ENCODE assay signal across 19 cellular contexts in the genomic region with DNA sequence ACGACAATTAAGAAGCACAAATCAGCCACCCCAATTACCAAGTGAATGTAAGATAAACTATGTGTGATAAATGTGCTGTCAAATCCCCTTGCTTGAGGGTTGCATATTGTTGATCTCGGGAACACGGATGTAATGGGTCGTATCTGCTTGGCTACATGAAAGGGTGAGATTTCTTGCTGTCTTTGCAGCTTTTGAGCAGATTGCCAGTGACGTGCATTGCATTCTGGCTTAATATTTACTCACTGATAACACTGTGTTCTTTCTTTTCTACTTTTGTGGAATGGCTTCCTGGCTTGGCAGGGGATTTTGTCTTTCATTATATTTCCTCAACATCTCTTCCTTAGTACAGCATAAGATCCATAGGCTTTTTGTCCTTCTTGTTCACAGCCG. TPM values are rescaled to one million over a fixed set of nuclear protein-coding genes. Genes with fewer than 3 reads are reported as not detected.
DNase-seq lines count a peak whose midpoint lies in the region; ATAC-seq, FAIRE-seq and TF ChIP-seq lines count a peak whose summit lies in the region.
"Had no signal": no experiment of that assay in that cellular context is flagged by ENCODE, and none has a peak within 500 bp of the region (broad histone marks: within the 10 kb centered on the region; RNA-seq: fewer than 3 reads in every experiment).

No MANE protein-coding gene starts in this region.

- DNase-seq in HTR-8/SVneo (ENCODE audit: insufficient read length, low spot score) (no peak), astrocyte (ENCODE audit: low read depth) (no peak), iris pigment epithelial cell (ENCODE audit: low read depth) (peak; percentile 9), progenitor cell of endocrine pancreas (ENCODE audit: low spot score, unreplicated experiment) (no peak), SW480 (ENCODE audit: low spot score) (no peak), heart right ventricle (no peak), NCI-H2029 (lab: John Stamatoyannopoulos, UW) (no peak)
- DNase-seq: activated CD4-positive, alpha-beta T cell treated with anti-CD3 and anti-CD28 coated beads, Interleukin-2, amount 50 U/mL, for 4 hours; activated naive CD4-positive, alpha-beta T cell treated with anti-CD3 and anti-CD28 coated beads for 36 hours; AML-193; colonic mucosa; immature natural killer cell; NCI-H2171; NCI-H748 treated with DMSO at 0.1 percent for 48 hours had no signal

- H3K9me3 ChIP-seq in astrocyte (ENCODE audit: insufficient read depth, low read depth, low read length) (no peaks in the 10 kb centered on the region), heart right ventricle (no peaks in the 10 kb centered on the region)
- H3K9me3 ChIP-seq: colonic mucosa, thoracic aorta had no signal

- H3K4me1 Mint-ChIP-seq in astrocyte (ENCODE audit: low read depth, unreplicated experiment): no peaks in the 10 kb centered on the region
- peaks cover 14% of the 10 kb centered on the region for H3K4me1 Mint-ChIP-seq in progenitor cell of endocrine pancreas (ENCODE audit: low read depth)
- H3K4me1 Mint-ChIP-seq in activated T-helper 17 cell treated with anti-CD3 and anti-CD28 coated beads, Interleukin-2, amount 50 U/mL, for 72 hours: no peaks in the 10 kb centered on the region
- H3K4me1 Mint-ChIP-seq: immature natural killer cell had no signal

- no peaks in the 10 kb centered on the region for H3K79me2 ChIP-seq in astrocyte (ENCODE audit: insufficient read depth, low read length)

- H3K4me1 ChIP-seq in astrocyte (ENCODE audit: insufficient read depth, low read length) (peaks cover 4% of the 10 kb centered on the region), heart right ventricle (peaks cover 0 to 15% (median 6%) of the 10 kb centered on the region in 9 donors)
- H3K4me1 ChIP-seq: colonic mucosa had no signal

- H2AFZ ChIP-seq in astrocyte (ENCODE audit: low read depth, low read length): peak overlapping the region; percentile 19

- no peak overlapping the region for H3K9ac ChIP-seq in astrocyte (ENCODE audit: low read length)

- H3K27ac Mint-ChIP-seq in astrocyte (ENCODE audit: unreplicated experiment): no peak overlapping the region
- H3K27ac Mint-ChIP-seq in progenitor cell of endocrine pancreas: peak overlapping the region; percentile 34
- no peak overlapping the region for H3K27ac Mint-ChIP-seq in activated T-helper 17 cell treated with anti-CD3 and anti-CD28 coated beads, Interleukin-2, amount 50 U/mL, for 72 hours
- H3K27ac Mint-ChIP-seq: activated naive CD4-positive, alpha-beta T cell treated with anti-CD3 and anti-CD28 coated beads for 36 hours; immature natural killer cell had no signal

- H3K36me3 Mint-ChIP-seq in astrocyte (ENCODE audit: low read depth, unreplicated experiment): no peaks in the 10 kb centered on the region
- H3K36me3 Mint-ChIP-seq in progenitor cell of endocrine pancreas (ENCODE audit: insufficient read depth): no peaks in the 10 kb centered on the region
- H3K36me3 Mint-ChIP-seq in activated T-helper 17 cell treated with anti-CD3 and anti-CD28 coated beads, Interleukin-2, amount 50 U/mL, for 72 hours (ENCODE audit: low read depth): no peaks in the 10 kb centered on the region
- H3K36me3 Mint-ChIP-seq: immature natural killer cell had no signal

- WGBS in heart right ventricle, 2 donors: 17 to 18% methylated on average over 6 of the region's 6 CpGs

- H4K20me1 ChIP-seq in astrocyte (ENCODE audit: insufficient read depth, low read length): no peaks in the 10 kb centered on the region

- peak overlapping the region; percentile 46 for H3K4me2 ChIP-seq in astrocyte (ENCODE audit: low read length)

- H3K27me3 ChIP-seq in astrocyte (ENCODE audit: insufficient read depth, low read length) (peaks cover 7% of the 10 kb centered on the region), heart right ventricle (peaks cover 0 to 48% (median 40%) of the 10 kb centered on the region in 7 donors)

- intact Hi-C loops in heart right ventricle (cut with DNase I): loop anchor here in 2 of 10 donors (10.0 kb wide), 2 partner anchors 154 to 1664 kb away; no protein-coding TSS in a partner anchor

- TF ChIP-seq CTCF in astrocyte (IDR thresholded peaks at IDR 0.05; ENCODE audit: insufficient read depth, low read depth, low read length) (no peak), progenitor cell of endocrine pancreas (IDR thresholded peaks at IDR 0.05; ENCODE audit: unreplicated experiment) (no peak), heart right ventricle (IDR thresholded peaks at IDR 0.05) (no peak)

- H3K36me3 ChIP-seq in astrocyte (ENCODE audit: insufficient read depth, low read length): no peaks in the 10 kb centered on the region
- no peaks in the 10 kb centered on the region for H3K36me3 ChIP-seq in heart right ventricle
- H3K36me3 ChIP-seq: colonic mucosa, thoracic aorta had no signal

- H3K27me3 Mint-ChIP-seq in astrocyte (ENCODE audit: low read depth, unreplicated experiment) (peaks cover 52% of the 10 kb centered on the region), progenitor cell of endocrine pancreas (peaks cover 37% of the 10 kb centered on the region)
- H3K27me3 Mint-ChIP-seq in activated T-helper 17 cell treated with anti-CD3 and anti-CD28 coated beads, Interleukin-2, amount 50 U/mL, for 72 hours: peaks cover 26% of the 10 kb centered on the region

- peak; percentile 86 for FAIRE-seq in HTR-8/SVneo (lab: Jason Lieb, UNC)
- no peak for FAIRE-seq in astrocyte (lab: Jason Lieb, UNC)
- FAIRE-seq: G401.6, TTC549 had no signal

- H3K4me3 Mint-ChIP-seq in astrocyte (ENCODE audit: unreplicated experiment): no peak overlapping the region
- peak overlapping the region; percentile 1 for H3K4me3 Mint-ChIP-seq in progenitor cell of endocrine pancreas (ENCODE audit: low read depth)
- no peak overlapping the region for H3K4me3 Mint-ChIP-seq in activated T-helper 17 cell treated with anti-CD3 and anti-CD28 coated beads, Interleukin-2, amount 50 U/mL, for 72 hours
- H3K4me3 Mint-ChIP-seq: activated naive CD4-positive, alpha-beta T cell treated with anti-CD3 and anti-CD28 coated beads for 36 hours; immature natural killer cell had no signal

- H3K4me3 ChIP-seq in astrocyte (ENCODE audit: insufficient read depth, low read depth, low read length) (no peak overlapping the region), heart right ventricle (no peak overlapping the region)
- H3K4me3 ChIP-seq: colonic mucosa, thoracic aorta had no signal

- H3K9me3 Mint-ChIP-seq in astrocyte (ENCODE audit: unreplicated experiment): peaks cover 6% of the 10 kb centered on the region
- no peaks in the 10 kb centered on the region for H3K9me3 Mint-ChIP-seq in progenitor cell of endocrine pancreas (ENCODE audit: low read depth)
- no peaks in the 10 kb centered on the region for H3K9me3 Mint-ChIP-seq in activated T-helper 17 cell treated with anti-CD3 and anti-CD28 coated beads, Interleukin-2, amount 50 U/mL, for 72 hours
- H3K9me3 Mint-ChIP-seq: activated naive CD4-positive, alpha-beta T cell treated with anti-CD3 and anti-CD28 coated beads for 36 hours; immature natural killer cell had no signal

- H3K27ac ChIP-seq in astrocyte (ENCODE audit: low read depth, low read length) (no peak overlapping the region), heart right ventricle (no peak overlapping the region)
- H3K27ac ChIP-seq: colonic mucosa, thoracic aorta had no signal

- ATAC-seq in heart right ventricle: no peak
- ATAC-seq in activated T-helper 17 cell treated with anti-CD3 and anti-CD28 coated beads, Interleukin-2, amount 50 U/mL, for 72 hours (replicated peaks): no peak
- ATAC-seq: Panc1 had no signal

RNA-seq across cellular contexts. Expression of a gene that starts 10.5 kb away (rescaled TPM):
- 40.5 and 46.3 TPM in 2 replicates for total RNA-seq in astrocyte
- 60.3 and 67.2 TPM in 2 replicates for total RNA-seq in progenitor cell of endocrine pancreas
- 10 to 100 TPM; 48.8 to 85.2 (median 57.6) TPM for total RNA-seq in heart right ventricle
- polyA plus RNA-seq in heart right ventricle: 10 to 100 TPM; 27.1 to 36.2 TPM
- 1 to 10 TPM; 2.2 to 3.6 TPM for total RNA-seq in activated T-helper 17 cell treated with anti-CD3 and anti-CD28 coated beads, Interleukin-2, amount 50 U/mL, for 72 hours

RNA-seq across cellular contexts. Expression of a gene that starts 43.7 kb away (rescaled TPM):
- total RNA-seq in astrocyte (10.4 and 14.8 TPM in 2 replicates), progenitor cell of endocrine pancreas (24.5 and 26.1 TPM in 2 replicates), heart right ventricle (10 to 100 TPM in 1 of 10 donors, 1 to 10 TPM in 9; 3.9 to 12.2 (median 7.5) TPM)
- 10 to 100 TPM in 1 of 2 donors, 1 to 10 TPM in 1; 2.4 to 11.0 TPM for polyA plus RNA-seq in heart right ventricle
- 100 to 1,000 TPM in 1 of 2 donors, 10 to 100 TPM in 1; 86.3 to 112 TPM for total RNA-seq in activated T-helper 17 cell treated with anti-CD3 and anti-CD28 coated beads, Interleukin-2, amount 50 U/mL, for 72 hours

RNA-seq across cellular contexts. Expression of a gene that starts 44.1 kb away (rescaled TPM):
- total RNA-seq in astrocyte: 28.5 and 30.3 TPM in 2 replicates
- 43.5 and 46.8 TPM in 2 replicates for total RNA-seq in progenitor cell of endocrine pancreas
- total RNA-seq in heart right ventricle: 10 to 100 TPM; 16.3 to 23.7 (median 21.6) TPM
- 10 to 100 TPM in 1 of 2 donors, 1 to 10 TPM in 1; 3.7 to 11.3 TPM for polyA plus RNA-seq in heart right ventricle
- 10 to 100 TPM; 71.2 to 76.5 TPM for total RNA-seq in activated T-helper 17 cell treated with anti-CD3 and anti-CD28 coated beads, Interleukin-2, amount 50 U/mL, for 72 hours
